Comparison of ENCODE assay signal across 8 cellular contexts in genomic region chr10:103244663-103245271, GRCh38. TPM values are rescaled to one million over a fixed set of nuclear protein-coding genes. Genes with fewer than 3 reads are reported as not detected.
A peak's percentile ranks its signal among the peaks of the same experiment; 100 is the strongest.
DNase-seq lines count a peak whose midpoint lies in the region; ATAC-seq and TF ChIP-seq lines count a peak whose summit lies in the region.

No MANE protein-coding gene starts in this region.

- CTCF ChIA-PET in CD4-positive, alpha-beta T cell (lab: Charles Lee): interaction anchor here (0.6 to 1.5 kb wide), 7 partner anchors 9 to 502 kb away, joined by 3 to 7 read pairs (median 3); partner anchors contain the start of genes CNNM2 and CYP17A1
- CTCF ChIA-PET in OCI-LY7 (lab: Charles Lee; ENCODE audit: unreplicated experiment): interaction anchor here (0.6 to 1.5 kb wide), 3 partner anchors 18 to 327 kb away, joined by 3 to 6 read pairs (median 6); partner anchors contain the start of gene CNNM2

- no peaks in the 10 kb centered on the region for H3K36me3 Mint-ChIP-seq in CD4-positive, alpha-beta T cell (ENCODE audit: low read depth)
- no peaks in the 10 kb centered on the region for H3K36me3 Mint-ChIP-seq in naive thymus-derived CD8-positive, alpha-beta T cell
- no peaks in the 10 kb centered on the region for H3K36me3 Mint-ChIP-seq in stimulated activated naive B cell treated with anti-CD40 and anti-IgM and Interleukin-4, amounts not matched to agents 10 μg/mL and 1 μg/mL and 100 μg/mL, for 72 hours

- H3K9me3 Mint-ChIP-seq in CD4-positive, alpha-beta T cell: no peaks in the 10 kb centered on the region
- no peaks in the 10 kb centered on the region for H3K9me3 Mint-ChIP-seq in naive thymus-derived CD8-positive, alpha-beta T cell
- no peaks in the 10 kb centered on the region for H3K9me3 Mint-ChIP-seq in stimulated activated naive B cell treated with anti-CD40 and anti-IgM and Interleukin-4, amounts not matched to agents 10 μg/mL and 1 μg/mL and 100 μg/mL, for 72 hours

- TF ChIP-seq CTCF in CD4-positive, alpha-beta T cell (IDR thresholded peaks at IDR 0.05): peak; percentile 83
- TF ChIP-seq CTCF in OCI-LY7 (conservative IDR thresholded peaks at IDR 0.05; ENCODE audit: low read length) (peak; percentile 97), esophagus squamous epithelium (IDR thresholded peaks at IDR 0.05) (peak; percentile 82 to 89 (median 86))

- H3K79me2 ChIP-seq in OCI-LY7 (ENCODE audit: insufficient read depth, low read depth, low read length): no peaks in the 10 kb centered on the region

- H3K27me3 Mint-ChIP-seq in CD4-positive, alpha-beta T cell: no peaks in the 10 kb centered on the region
- H3K27me3 Mint-ChIP-seq in naive thymus-derived CD8-positive, alpha-beta T cell: peaks cover 0 to 9% (median 0%) of the 10 kb centered on the region in 5 donors
- H3K27me3 Mint-ChIP-seq in stimulated activated naive B cell treated with anti-CD40 and anti-IgM and Interleukin-4, amounts not matched to agents 10 μg/mL and 1 μg/mL and 100 μg/mL, for 72 hours: no peaks in the 10 kb centered on the region

- no peak overlapping the region for H3K4me3 Mint-ChIP-seq in CD4-positive, alpha-beta T cell
- no peak overlapping the region for H3K4me3 Mint-ChIP-seq in naive thymus-derived CD8-positive, alpha-beta T cell
- H3K4me3 Mint-ChIP-seq in stimulated activated naive B cell treated with anti-CD40 and anti-IgM and Interleukin-4, amounts not matched to agents 10 μg/mL and 1 μg/mL and 100 μg/mL, for 72 hours: no peak overlapping the region

- peaks cover 6% of the 10 kb centered on the region for H3K4me1 Mint-ChIP-seq in CD4-positive, alpha-beta T cell (ENCODE audit: low read depth)
- peaks cover 2 to 11% (median 7%) of the 10 kb centered on the region in 4 donors for H3K4me1 Mint-ChIP-seq in naive thymus-derived CD8-positive, alpha-beta T cell
- H3K4me1 Mint-ChIP-seq in stimulated activated naive B cell treated with anti-CD40 and anti-IgM and Interleukin-4, amounts not matched to agents 10 μg/mL and 1 μg/mL and 100 μg/mL, for 72 hours: peaks cover 18 to 32% of the 10 kb centered on the region in 2 donors

- H3K4me1 ChIP-seq in OCI-LY7 (ENCODE audit: insufficient read depth, low read length, poor library complexity, severe bottlenecking) (peaks cover 8% of the 10 kb centered on the region), esophagus squamous epithelium (peaks cover 21 to 36% (median 27%) of the 10 kb centered on the region in 3 donors)

- H4K20me1 ChIP-seq in OCI-LY7 (ENCODE audit: insufficient read depth, low read length): no peaks in the 10 kb centered on the region

- POLR2A ChIA-PET in CD4-positive, alpha-beta T cell (lab: Charles Lee): interaction anchor here (1.4 kb wide), 1 partner anchor 327 kb away, joined by 13 read pairs; the partner anchor contains the start of gene CNNM2
- POLR2A ChIA-PET in OCI-LY7 (lab: Charles Lee): interaction anchor here (1.1 to 1.2 kb wide), 2 partner anchors 12 to 142 kb away, joined by 3 read pairs; no protein-coding TSS in a partner anchor
- POLR2A ChIA-PET in naive thymus-derived CD8-positive, alpha-beta T cell (lab: Charles Lee): interaction anchor here (1.1 kb wide), 2 partner anchors 175 to 327 kb away, joined by 3 to 6 read pairs; partner anchors contain the start of gene CNNM2

- H3K4me3 ChIP-seq in OCI-LY7 (ENCODE audit: low read depth, low read length, poor library complexity, severe bottlenecking) (no peak overlapping the region), esophagus squamous epithelium (no peak overlapping the region)

- no peak overlapping the region for H3K27ac ChIP-seq in CD4-positive, alpha-beta T cell (ENCODE audit: low read depth, low read length)
- no peak overlapping the region for H3K27ac ChIP-seq in OCI-LY7 (ENCODE audit: low read depth, low read length, poor library complexity, severe bottlenecking)
- no peak overlapping the region for H3K27ac ChIP-seq in esophagus squamous epithelium

- TF ChIP-seq POLR2A in esophagus squamous epithelium (IDR thresholded peaks at IDR 0.05): no peak

- no peak overlapping the region for H2AFZ ChIP-seq in OCI-LY7 (ENCODE audit: low read length)

- no peaks in the 10 kb centered on the region for H3K27me3 ChIP-seq in CD4-positive, alpha-beta T cell (ENCODE audit: control insufficient read depth, insufficient read depth, low read length)
- H3K27me3 ChIP-seq in esophagus squamous epithelium: peaks cover 0 to 4% (median 0%) of the 10 kb centered on the region in 4 donors

- peak; percentile 41 to 59 (median 48) for DNase-seq in CD4-positive, alpha-beta T cell
- DNase-seq in HCEC 1CT: peak; percentile 70
- DNase-seq in OCI-LY7 (ENCODE audit: low spot score): peak; percentile 77
- peak; percentile 45 for DNase-seq in activated T-cell treated with anti-CD3 and anti-CD28 coated beads for 24 hours (ENCODE audit: low read depth)
- no peak for DNase-seq in esophagus squamous epithelium (lab: John Stamatoyannopoulos, UW)
- DNase-seq in naive thymus-derived CD8-positive, alpha-beta T cell: peak; percentile 33 to 79 (median 58)
- peak; percentile 45 for DNase-seq in stimulated activated naive B cell treated with anti-CD40 and anti-IgM and Interleukin-4, amounts not matched to agents 10 μg/mL and 1 μg/mL and 100 μg/mL, for 72 hours

- H3K27ac Mint-ChIP-seq in CD4-positive, alpha-beta T cell: no peak overlapping the region
- H3K27ac Mint-ChIP-seq in naive thymus-derived CD8-positive, alpha-beta T cell: peak overlapping the region in 1 of 10 donors; percentile 48
- H3K27ac Mint-ChIP-seq in stimulated activated naive B cell treated with anti-CD40 and anti-IgM and Interleukin-4, amounts not matched to agents 10 μg/mL and 1 μg/mL and 100 μg/mL, for 72 hours: no peak overlapping the region

- 32 to 33% methylated on average over 9 of the region's 9 CpGs for WGBS in esophagus squamous epithelium, 2 donors

- H3K9me3 ChIP-seq in CD4-positive, alpha-beta T cell (ENCODE audit: control insufficient read depth, low read length): no peaks in the 10 kb centered on the region
- H3K9me3 ChIP-seq in OCI-LY7 (ENCODE audit: low read length): no peaks in the 10 kb centered on the region
- no peaks in the 10 kb centered on the region for H3K9me3 ChIP-seq in esophagus squamous epithelium

- no TSS peak for BruUV-seq in OCI-LY7 (replicated peaks; lab: Mats Ljungman, UMichigan)

- no peak overlapping the region for H3K4me2 ChIP-seq in OCI-LY7 (ENCODE audit: low read length)

- H3K36me3 ChIP-seq in OCI-LY7 (ENCODE audit: insufficient read depth, low read length): no peaks in the 10 kb centered on the region
- H3K36me3 ChIP-seq in esophagus squamous epithelium: no peaks in the 10 kb centered on the region

- H3K9me2 ChIP-seq in OCI-LY7 (ENCODE audit: insufficient read depth, low read length): no peaks in the 10 kb centered on the region

- ATAC-seq in CD4-positive, alpha-beta T cell (ENCODE audit: poor library complexity): peak; percentile 60
- ATAC-seq in naive thymus-derived CD8-positive, alpha-beta T cell: peak in 1 of 2 donors; percentile 82
- peak; percentile 55 to 64 for ATAC-seq in stimulated activated naive B cell treated with anti-CD40 and anti-IgM and Interleukin-4, amounts not matched to agents 10 μg/mL and 1 μg/mL and 100 μg/mL, for 72 hours (replicated peaks)
- ATAC-seq in HG02938 (IDR thresholded peaks at IDR 0.05; ENCODE audit: unreplicated experiment): no peak

- intact Hi-C loops in CD4-positive, alpha-beta T cell (cut with DNase I, micrococcal nuclease): loop anchor here (1.0 to 10.0 kb wide), 3 partner anchors 170 to 409 kb away; no protein-coding TSS in a partner anchor
- intact Hi-C loops in OCI-LY7 (cut with micrococcal nuclease; ENCODE audit: unreplicated experiment): loop anchor here (1.0 to 5.0 kb wide), 4 partner anchors 52 to 407 kb away; partner anchors contain the start of genes CYP17A1 and NT5C2
- intact Hi-C loops in esophagus squamous epithelium (cut with DNase I): loop anchor here (10.0 kb wide), 3 partner anchors 140 to 330 kb away; partner anchors contain the start of gene CNNM2

RNA-seq across cellular contexts. Expression of gene RPEL1, which starts 0.9 kb away (rescaled TPM):
- total RNA-seq in CD4-positive, alpha-beta T cell: not detected
- total RNA-seq in OCI-LY7 (2014; rRNA removed; shearing (Covaris generic)): not detected in 2 replicates
- not detected in 2 replicates for total RNA-seq in OCI-LY7 (2022)
- total RNA-seq in esophagus squamous epithelium: not detected
- not detected for total RNA-seq in naive thymus-derived CD8-positive, alpha-beta T cell
- not detected for polyA plus RNA-seq in naive thymus-derived CD8-positive, alpha-beta T cell

RNA-seq across cellular contexts. Expression of gene INA, which starts 32.2 kb away (rescaled TPM):
- not detected for total RNA-seq in CD4-positive, alpha-beta T cell
- total RNA-seq in OCI-LY7 (2014; rRNA removed; shearing (Covaris generic)): not detected in 2 replicates
- not detected in 2 replicates for total RNA-seq in OCI-LY7 (2022)
- 1 to 10 TPM in 3 of 4 donors, under 1 TPM in 1; 0.38 to 2.5 (median 1.4) TPM for total RNA-seq in esophagus squamous epithelium
- not detected for total RNA-seq in naive thymus-derived CD8-positive, alpha-beta T cell
- not detected for polyA plus RNA-seq in naive thymus-derived CD8-positive, alpha-beta T cell

RNA-seq across cellular contexts. Expression of gene NT5C2, which starts 51.7 kb away (rescaled TPM):
- 10 to 100 TPM; 43.2 to 47.8 TPM for total RNA-seq in CD4-positive, alpha-beta T cell
- total RNA-seq in OCI-LY7 (2014; rRNA removed; shearing (Covaris generic)): 72.0 and 73.5 TPM in 2 replicates
- total RNA-seq in OCI-LY7 (2022): 87.3 and 118 TPM in 2 replicates
- total RNA-seq in esophagus squamous epithelium: 10 to 100 TPM; 91.2 to 98.3 (median 92.5) TPM
- 10 to 100 TPM; 80.8 to 94.7 TPM for total RNA-seq in naive thymus-derived CD8-positive, alpha-beta T cell
- 10 to 100 TPM; 48.1 to 63.9 (median 58.3) TPM for polyA plus RNA-seq in naive thymus-derived CD8-positive, alpha-beta T cell
